ENCODE assay signal across 14 cellular contexts in genomic region chr1:198174297-198174696, GRCh38.
DNase-seq lines count a peak whose midpoint lies in the region; ATAC-seq lines count a peak whose summit lies in the region.
"Had no signal": no experiment of that assay in that cellular context is flagged by ENCODE, and none has a peak within 500 bp of the region (broad histone marks: within the 10 kb centered on the region; RNA-seq: fewer than 3 reads in every experiment).

No MANE protein-coding gene starts in this region.

- H3K4me1 Mint-ChIP-seq in activated naive CD4-positive, alpha-beta T cell treated with anti-CD3 and anti-CD28 coated beads, Interleukin-2, amount 10 ng/mL, durations not matched to agents 7 days and 5 days: peaks cover 85% of the 10 kb centered on the region
- H3K4me1 Mint-ChIP-seq in activated naive CD8-positive, alpha-beta T cell (ENCODE audit: low read depth): peaks cover 91% of the 10 kb centered on the region

- H3K9me3 Mint-ChIP-seq in activated naive CD4-positive, alpha-beta T cell treated with anti-CD3 and anti-CD28 coated beads, Interleukin-2, amount 10 ng/mL, durations not matched to agents 7 days and 5 days: no peaks in the 10 kb centered on the region
- H3K9me3 Mint-ChIP-seq in activated naive CD8-positive, alpha-beta T cell (ENCODE audit: low read depth): no peaks in the 10 kb centered on the region

- no peaks in the 10 kb centered on the region for H3K27me3 Mint-ChIP-seq in activated naive CD4-positive, alpha-beta T cell treated with anti-CD3 and anti-CD28 coated beads, Interleukin-2, amount 10 ng/mL, durations not matched to agents 7 days and 5 days
- H3K27me3 Mint-ChIP-seq in activated naive CD8-positive, alpha-beta T cell: no peaks in the 10 kb centered on the region

- ATAC-seq in HG03103 (IDR thresholded peaks at IDR 0.05; ENCODE audit: low read depth, unreplicated experiment): peak; percentile 55

- H3K36me3 Mint-ChIP-seq in activated naive CD4-positive, alpha-beta T cell treated with anti-CD3 and anti-CD28 coated beads, Interleukin-2, amount 10 ng/mL, durations not matched to agents 7 days and 5 days: no peaks in the 10 kb centered on the region
- H3K36me3 Mint-ChIP-seq in activated naive CD8-positive, alpha-beta T cell: peaks cover 4% of the 10 kb centered on the region

- no peak for DNase-seq in activated naive CD4-positive, alpha-beta T cell treated with anti-CD3 and anti-CD28 coated beads, Interleukin-2, amount 10 ng/mL, durations not matched to agents 7 days and 5 days
- no peak for DNase-seq in activated naive CD4-positive, alpha-beta T cell treated with Interleukin-2 at 50 U/mL for 16 hours
- no peak for DNase-seq in COLO829 (ENCODE audit: low spot score)
- no peak for DNase-seq in T-helper 9 cell
- no peak for DNase-seq in C1 segment of cervical spinal cord (lab: John Stamatoyannopoulos, UW)
- DNase-seq in DMS 273 treated with DMSO at 0.1 percent for 48 hours (lab: John Stamatoyannopoulos, UW): no peak
- DNase-seq: BE2C, cerebellar nuclear complex, NCI-H187 treated with DMSO at 0.1 percent for 48 hours, sigmoid colon, substantia nigra, T1000 had no signal

- CTCF ChIA-PET in activated naive CD4-positive, alpha-beta T cell treated with anti-CD3 and anti-CD28 coated beads, Interleukin-2, amount 10 ng/mL, durations not matched to agents 7 days and 5 days (lab: Charles Lee): no interaction called here

- H3K27ac Mint-ChIP-seq in activated naive CD4-positive, alpha-beta T cell treated with anti-CD3 and anti-CD28 coated beads, Interleukin-2, amount 10 ng/mL, durations not matched to agents 7 days and 5 days: peak overlapping the region; percentile 67
- H3K27ac Mint-ChIP-seq in activated naive CD8-positive, alpha-beta T cell: peak overlapping the region; percentile 93

- peak overlapping the region; percentile 15 for H3K4me3 Mint-ChIP-seq in activated naive CD4-positive, alpha-beta T cell treated with anti-CD3 and anti-CD28 coated beads, Interleukin-2, amount 10 ng/mL, durations not matched to agents 7 days and 5 days
- peak overlapping the region; percentile 75 for H3K4me3 Mint-ChIP-seq in activated naive CD8-positive, alpha-beta T cell
